Comparison of ENCODE assay signal across 1 cellular context in the genomic region with DNA sequence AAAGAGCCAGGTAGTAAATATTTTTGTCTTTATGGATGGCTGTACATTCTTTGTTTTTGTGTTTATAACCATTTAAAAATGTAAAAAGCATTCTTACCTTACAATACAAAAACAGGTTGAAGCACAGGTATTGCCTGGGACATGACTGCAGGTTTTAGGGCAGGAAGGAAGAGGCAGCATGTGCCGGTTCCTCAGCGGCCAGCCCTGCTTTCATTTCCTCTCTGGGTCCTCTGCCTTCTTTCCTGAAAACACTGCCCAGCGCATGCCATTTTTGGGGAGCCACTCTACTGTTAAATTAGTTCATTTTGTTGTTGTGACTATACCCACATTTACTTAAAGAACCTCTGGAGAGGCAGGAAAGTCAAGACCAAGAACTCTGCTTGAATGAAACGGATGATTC.
TF ChIP-seq lines count a peak whose summit lies in the region.

No MANE protein-coding gene starts in this region.

TF ChIP-seq in GM12891, 5 proteins besides CTCF, POLR2A, EP300 and RAD21:
- TF ChIP-seq SPI1 (IDR thresholded peaks at IDR 0.05; ENCODE audit: low read depth, low read length) = peak; percentile 51
- TF ChIP-seq PAX5 (IDR thresholded peaks at IDR 0.05; ENCODE audit: insufficient read depth, low read length, severe bottlenecking) = no peak
- TF ChIP-seq POU2F2 (IDR thresholded peaks at IDR 0.05; ENCODE audit: low read depth, low read length) = no peak
- TF ChIP-seq POLR2AphosphoS5 (IDR thresholded peaks at IDR 0.05; ENCODE audit: low read depth, low read length) = no peak
